8 cellular contexts compared by ENCODE assay signal in genomic region chr2:20649586-20650375, GRCh38. TPM values are rescaled to one million over a fixed set of nuclear protein-coding genes. Genes with fewer than 3 reads are reported as not detected.
DNase-seq lines count a peak whose midpoint lies in the region; ATAC-seq lines count a peak whose summit lies in the region.

No MANE protein-coding gene starts in this region.

- H3K27ac ChIP-seq in ACC112 (ENCODE audit: low read depth, low read length) = no peak overlapping the region

- H3K36me3 ChIP-seq in ACC112 (ENCODE audit: insufficient read depth, low read length) (no peaks in the 10 kb centered on the region), mucosa of stomach (ENCODE audit: control insufficient read depth, insufficient read depth, low read length) (peaks cover under 1% of the 10 kb centered on the region)

- no peaks in the 10 kb centered on the region for H3K9me3 Mint-ChIP-seq in IgD-negative memory B cell
- no peaks in the 10 kb centered on the region for H3K9me3 Mint-ChIP-seq in dendritic cell treated with granulocyte-macrophage colony-stimulating factor and Interleukin-4, amounts not matched to agents 40 ng/mL and 50 ng/mL, for 4 days

- peak overlapping the region; percentile 77 for H3K9ac ChIP-seq in mucosa of stomach (ENCODE audit: low read length)

- peaks cover 33% of the 10 kb centered on the region for H3K79me2 ChIP-seq in ACC112 (ENCODE audit: control insufficient read depth, insufficient read depth, low read length, unreplicated experiment)

- no peaks in the 10 kb centered on the region for H3K9me3 ChIP-seq in mucosa of stomach (ENCODE audit: control insufficient read depth, low read length)

- H3K4me1 Mint-ChIP-seq in IgD-negative memory B cell = peaks cover 35 to 39% (median 36%) of the 10 kb centered on the region in 3 donors
- H3K4me1 Mint-ChIP-seq in dendritic cell treated with granulocyte-macrophage colony-stimulating factor and Interleukin-4, amounts not matched to agents 40 ng/mL and 50 ng/mL, for 4 days (ENCODE audit: low read depth) = peaks cover 40% of the 10 kb centered on the region

- H3K27me3 ChIP-seq in ACC112 (ENCODE audit: insufficient read depth, low read length) (no peaks in the 10 kb centered on the region), mucosa of stomach (ENCODE audit: control insufficient read depth, insufficient read depth, low read length) (no peaks in the 10 kb centered on the region)

- peak overlapping the region; percentile 77 for H2AFZ ChIP-seq in ACC112 (ENCODE audit: low read length, unreplicated experiment)

- H3K27me3 Mint-ChIP-seq in IgD-negative memory B cell = no peaks in the 10 kb centered on the region
- H3K27me3 Mint-ChIP-seq in dendritic cell treated with granulocyte-macrophage colony-stimulating factor and Interleukin-4, amounts not matched to agents 40 ng/mL and 50 ng/mL, for 4 days = no peaks in the 10 kb centered on the region

- peak overlapping the region; percentile 84 to 91 (median 87) for H3K27ac Mint-ChIP-seq in IgD-negative memory B cell
- peak overlapping the region; percentile 90 for H3K27ac Mint-ChIP-seq in dendritic cell treated with granulocyte-macrophage colony-stimulating factor and Interleukin-4, amounts not matched to agents 40 ng/mL and 50 ng/mL, for 4 days

- no peak for ATAC-seq in HG03378 (IDR thresholded peaks at IDR 0.05; ENCODE audit: unreplicated experiment)

- peak overlapping the region; percentile 71 to 96 (median 88) for H3K4me3 Mint-ChIP-seq in IgD-negative memory B cell
- peak overlapping the region; percentile 96 for H3K4me3 Mint-ChIP-seq in dendritic cell treated with granulocyte-macrophage colony-stimulating factor and Interleukin-4, amounts not matched to agents 40 ng/mL and 50 ng/mL, for 4 days

- intact Hi-C loops in dendritic cell treated with granulocyte-macrophage colony-stimulating factor and Interleukin-4, amounts not matched to agents 40 ng/mL and 50 ng/mL, for 4 days (cut with micrococcal nuclease) = loop anchor here (2.0 kb wide), 2 partner anchors 31 to 203 kb away; partner anchors contain the start of gene RHOB

- H3K4me3 ChIP-seq in ACC112 (ENCODE audit: low read depth, low read length) (peak overlapping the region; percentile 99), mucosa of stomach (ENCODE audit: low read length) (peak overlapping the region; percentile 61)

- peaks cover 4% of the 10 kb centered on the region for H3K36me3 Mint-ChIP-seq in IgD-negative memory B cell
- peaks cover 51% of the 10 kb centered on the region for H3K36me3 Mint-ChIP-seq in dendritic cell treated with granulocyte-macrophage colony-stimulating factor and Interleukin-4, amounts not matched to agents 40 ng/mL and 50 ng/mL, for 4 days (ENCODE audit: low read depth)

- H3K4me1 ChIP-seq in ACC112 (ENCODE audit: control insufficient read depth, insufficient read depth, low read length, unreplicated experiment) (peaks cover 20% of the 10 kb centered on the region), mucosa of stomach (ENCODE audit: control insufficient read depth, insufficient read depth, low read length) (peaks cover 30% of the 10 kb centered on the region)

- DNase-seq in NCI-H510A (lab: John Stamatoyannopoulos, UW) (no peak), mesenteric fat pad (ENCODE audit: low spot score) (no peak), medulla oblongata (ENCODE audit: extremely low spot score) (no peak)

RNA-seq across cellular contexts. Expression of gene HS1BP3, which starts 1.1 kb away (rescaled TPM):
- 27.3 TPM for polyA plus RNA-seq in IgD-negative memory B cell
- 28.8 TPM for total RNA-seq in mesenteric fat pad

RNA-seq across cellular contexts. Expression of gene GDF7, which starts 17.2 kb away (rescaled TPM):
- polyA plus RNA-seq in IgD-negative memory B cell = 0.74 TPM
- total RNA-seq in mesenteric fat pad = 1.2 TPM
